In the genomic region with DNA sequence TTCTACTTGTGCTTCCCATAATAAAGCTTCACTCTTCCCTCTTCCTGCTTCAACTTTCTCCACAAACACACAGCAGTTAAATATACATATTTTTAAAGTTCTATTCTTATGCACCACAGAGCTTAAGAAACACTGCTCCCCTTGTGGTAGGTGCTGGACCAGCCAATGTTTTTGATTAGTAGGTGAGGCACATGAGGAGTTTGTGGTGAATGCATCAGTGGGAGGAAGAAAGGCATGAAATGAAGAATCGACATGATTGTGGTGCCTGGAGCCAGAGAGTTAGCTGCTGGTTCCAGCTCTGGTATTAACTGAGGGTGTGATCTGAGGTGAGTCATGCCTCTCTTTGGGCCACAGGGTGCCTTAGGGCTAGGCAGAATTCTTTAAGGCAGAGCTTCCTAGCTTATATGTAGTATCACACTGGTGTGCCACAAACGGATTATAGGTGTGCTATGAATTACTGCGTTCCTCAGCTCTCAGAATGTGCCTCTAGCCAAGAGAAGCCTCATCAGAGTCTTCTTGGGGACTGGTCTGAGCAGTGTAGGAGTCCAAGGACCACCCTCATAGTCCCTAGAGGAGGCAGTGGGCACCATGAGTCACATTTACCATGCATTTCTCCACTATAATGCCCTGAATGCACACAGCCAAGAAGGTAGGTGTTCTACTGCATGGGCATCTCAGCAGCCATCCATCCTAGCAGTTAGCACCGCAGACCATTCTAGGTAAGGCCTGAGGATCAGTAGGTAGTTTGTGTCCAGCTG, we compare ENCODE assay signal across 8 cellular contexts.
DNase-seq lines count a peak whose midpoint lies in the region; ATAC-seq and TF ChIP-seq lines count a peak whose summit lies in the region.
"Had no signal": no experiment of that assay in that cellular context is flagged by ENCODE, and none has a peak within 500 bp of the region (broad histone marks: within the 10 kb centered on the region; RNA-seq: fewer than 3 reads in every experiment).

No MANE protein-coding gene starts in this region.

- peaks cover 0 to 9% (median 0%) of the 10 kb centered on the region in 4 donors for H3K4me1 ChIP-seq in transverse colon

- no peaks in the 10 kb centered on the region for H3K36me3 ChIP-seq in H7 (replicated peaks; ENCODE audit: control insufficient read depth, insufficient read depth, low read length)
- no peaks in the 10 kb centered on the region for H3K36me3 ChIP-seq in transverse colon
- H3K36me3 ChIP-seq: heart left ventricle had no signal

- TF ChIP-seq POLR2A in transverse colon (IDR thresholded peaks at IDR 0.05), result no peak

- ATAC-seq in GM18502 (IDR thresholded peaks at IDR 0.05; ENCODE audit: poor library complexity, unreplicated experiment), result peak; percentile 74
- ATAC-seq in stimulated activated naive CD8-positive, alpha-beta T cell treated with anti-CD3 and anti-CD28 coated beads, Interleukin-15, Interleukin-2, amounts not matched to agents 100 U/mL and 50 U/mL, for 24 hours, result peak; percentile 98

- H3K4me3 ChIP-seq in H7 (ENCODE audit: insufficient read depth, low read depth, low read length) (no peak overlapping the region), LNCaP clone FGC (ENCODE audit: low read depth, low read length) (no peak overlapping the region), transverse colon (no peak overlapping the region)
- H3K4me3 ChIP-seq: heart left ventricle had no signal

- H3K27ac ChIP-seq in transverse colon, result no peak overlapping the region
- H3K27ac ChIP-seq: heart left ventricle had no signal

- intact Hi-C loops in transverse colon (cut with DNase I; ENCODE audit: low total_unique reads), result no loop called here

- no peak for TF ChIP-seq EP300 in transverse colon (IDR thresholded peaks at IDR 0.05; ENCODE audit: low read depth)

- peak; percentile 67 for TF ChIP-seq CTCF in LNCaP clone FGC (IDR thresholded peaks at IDR 0.05; ENCODE audit: control insufficient read depth, extremely low read depth, insufficient read depth)
- TF ChIP-seq CTCF in transverse colon (IDR thresholded peaks at IDR 0.05), result peak in 1 of 5 experiments; percentile 8

- WGBS in transverse colon (ENCODE audit: low coverage in 1 of 2), 2 donors, result 57 to 79% methylated on average over 2 to 4 of the region's 4 CpGs

- in situ Hi-C loops in transverse colon (cut with MboI; ENCODE audit: low pct_ligation_motif_present in 1 of 4, low pct_unique_long_range_greater_than_20kb in 1 of 4, low sequenced_read_pairs in 3 of 4), result loop anchor here in 1 of 4 donors (10.0 kb wide), 1 partner anchor 182 kb away; no protein-coding TSS in a partner anchor

- DNase-seq in H7 (peak; percentile 8), LNCaP clone FGC (ENCODE audit: low read depth) (no peak), hepatic stellate cell (ENCODE audit: low spot score) (peak; percentile 7), transverse colon (no peak)
- peak in 2 of 3 experiments; percentile 30 to 37 for DNase-seq in activated CD8-positive, alpha-beta memory T cell treated with anti-CD3 and anti-CD28 coated beads for 48 hours (ENCODE audit: low read depth in 2 of 3, low spot score in 2 of 3)
- peak; percentile 50 for DNase-seq in stimulated activated naive CD8-positive, alpha-beta T cell treated with anti-CD3 and anti-CD28 coated beads, Interleukin-15, Interleukin-2, amounts not matched to agents 100 U/mL and 50 U/mL, for 24 hours
- DNase-seq: heart left ventricle had no signal

- H3K27me3 ChIP-seq in H7 (ENCODE audit: control insufficient read depth, insufficient read depth, low read length) (no peaks in the 10 kb centered on the region), transverse colon (no peaks in the 10 kb centered on the region)
- H3K27me3 ChIP-seq: heart left ventricle had no signal

- no peaks in the 10 kb centered on the region for H3K9me3 ChIP-seq in transverse colon

Comparison
In these comparisons a context has a peak if more than half of its experiments do, and no peak if none do; other contexts are left out.
1. DNase-seq: peak in H7 (single experiment), activated CD8-positive, alpha-beta memory T cell treated with anti-CD3 and anti-CD28 coated beads for 48 hours (2 of 3), hepatic stellate cell (single experiment) and stimulated activated naive CD8-positive, alpha-beta T cell treated with anti-CD3 and anti-CD28 coated beads, Interleukin-15, Interleukin-2, amounts not matched to agents 100 U/mL and 50 U/mL, for 24 hours (single experiment); none in LNCaP clone FGC (single experiment) and transverse colon (single experiment).